In the genomic region with DNA sequence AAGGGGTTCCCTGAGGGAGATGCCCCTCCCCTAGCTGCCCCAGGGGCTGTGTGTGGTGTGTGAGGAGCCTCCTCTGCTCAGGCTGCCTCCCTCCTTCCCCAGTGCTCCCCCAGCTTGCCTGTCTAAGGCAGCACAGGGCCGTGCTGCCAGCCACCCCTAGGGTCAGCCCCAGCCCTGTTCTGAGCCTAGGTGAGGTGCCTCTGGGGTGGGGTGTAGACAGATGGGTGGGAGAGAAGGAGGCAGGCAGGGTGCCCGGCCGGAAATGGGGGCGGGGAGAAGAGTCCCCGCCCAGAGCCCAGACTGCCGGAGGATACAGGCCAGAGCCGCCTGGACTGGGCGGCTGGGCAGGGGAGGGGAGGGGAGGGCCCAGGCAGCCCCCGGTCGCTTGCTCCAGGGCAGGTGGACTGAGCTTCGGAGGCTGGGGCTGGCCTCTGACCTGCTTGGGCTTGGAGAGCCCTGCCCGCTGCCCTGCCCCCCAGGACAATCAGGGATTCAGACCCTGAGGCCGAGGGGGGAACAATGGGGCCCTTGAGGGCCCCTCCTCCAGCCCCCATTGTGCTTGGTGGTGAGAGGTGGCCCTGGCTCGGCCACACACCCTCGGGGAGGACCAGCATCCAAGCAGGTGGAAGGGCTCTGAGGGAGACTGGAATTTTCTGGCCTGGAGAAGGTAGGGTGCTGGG, we compare ENCODE assay signal across 1 cellular context.
TF ChIP-seq lines count a peak whose summit lies in the region.

A gene (plus strand): TSS at position 590 of the 680 bp plus-strand sequence. CDS start 7,829 bp downstream, outside the sequence.

TF ChIP-seq in HepG2, 621 proteins besides CTCF, POLR2A, EP300 and RAD21 (continued from another document):
- TF ChIP-seq, protein P1, sequence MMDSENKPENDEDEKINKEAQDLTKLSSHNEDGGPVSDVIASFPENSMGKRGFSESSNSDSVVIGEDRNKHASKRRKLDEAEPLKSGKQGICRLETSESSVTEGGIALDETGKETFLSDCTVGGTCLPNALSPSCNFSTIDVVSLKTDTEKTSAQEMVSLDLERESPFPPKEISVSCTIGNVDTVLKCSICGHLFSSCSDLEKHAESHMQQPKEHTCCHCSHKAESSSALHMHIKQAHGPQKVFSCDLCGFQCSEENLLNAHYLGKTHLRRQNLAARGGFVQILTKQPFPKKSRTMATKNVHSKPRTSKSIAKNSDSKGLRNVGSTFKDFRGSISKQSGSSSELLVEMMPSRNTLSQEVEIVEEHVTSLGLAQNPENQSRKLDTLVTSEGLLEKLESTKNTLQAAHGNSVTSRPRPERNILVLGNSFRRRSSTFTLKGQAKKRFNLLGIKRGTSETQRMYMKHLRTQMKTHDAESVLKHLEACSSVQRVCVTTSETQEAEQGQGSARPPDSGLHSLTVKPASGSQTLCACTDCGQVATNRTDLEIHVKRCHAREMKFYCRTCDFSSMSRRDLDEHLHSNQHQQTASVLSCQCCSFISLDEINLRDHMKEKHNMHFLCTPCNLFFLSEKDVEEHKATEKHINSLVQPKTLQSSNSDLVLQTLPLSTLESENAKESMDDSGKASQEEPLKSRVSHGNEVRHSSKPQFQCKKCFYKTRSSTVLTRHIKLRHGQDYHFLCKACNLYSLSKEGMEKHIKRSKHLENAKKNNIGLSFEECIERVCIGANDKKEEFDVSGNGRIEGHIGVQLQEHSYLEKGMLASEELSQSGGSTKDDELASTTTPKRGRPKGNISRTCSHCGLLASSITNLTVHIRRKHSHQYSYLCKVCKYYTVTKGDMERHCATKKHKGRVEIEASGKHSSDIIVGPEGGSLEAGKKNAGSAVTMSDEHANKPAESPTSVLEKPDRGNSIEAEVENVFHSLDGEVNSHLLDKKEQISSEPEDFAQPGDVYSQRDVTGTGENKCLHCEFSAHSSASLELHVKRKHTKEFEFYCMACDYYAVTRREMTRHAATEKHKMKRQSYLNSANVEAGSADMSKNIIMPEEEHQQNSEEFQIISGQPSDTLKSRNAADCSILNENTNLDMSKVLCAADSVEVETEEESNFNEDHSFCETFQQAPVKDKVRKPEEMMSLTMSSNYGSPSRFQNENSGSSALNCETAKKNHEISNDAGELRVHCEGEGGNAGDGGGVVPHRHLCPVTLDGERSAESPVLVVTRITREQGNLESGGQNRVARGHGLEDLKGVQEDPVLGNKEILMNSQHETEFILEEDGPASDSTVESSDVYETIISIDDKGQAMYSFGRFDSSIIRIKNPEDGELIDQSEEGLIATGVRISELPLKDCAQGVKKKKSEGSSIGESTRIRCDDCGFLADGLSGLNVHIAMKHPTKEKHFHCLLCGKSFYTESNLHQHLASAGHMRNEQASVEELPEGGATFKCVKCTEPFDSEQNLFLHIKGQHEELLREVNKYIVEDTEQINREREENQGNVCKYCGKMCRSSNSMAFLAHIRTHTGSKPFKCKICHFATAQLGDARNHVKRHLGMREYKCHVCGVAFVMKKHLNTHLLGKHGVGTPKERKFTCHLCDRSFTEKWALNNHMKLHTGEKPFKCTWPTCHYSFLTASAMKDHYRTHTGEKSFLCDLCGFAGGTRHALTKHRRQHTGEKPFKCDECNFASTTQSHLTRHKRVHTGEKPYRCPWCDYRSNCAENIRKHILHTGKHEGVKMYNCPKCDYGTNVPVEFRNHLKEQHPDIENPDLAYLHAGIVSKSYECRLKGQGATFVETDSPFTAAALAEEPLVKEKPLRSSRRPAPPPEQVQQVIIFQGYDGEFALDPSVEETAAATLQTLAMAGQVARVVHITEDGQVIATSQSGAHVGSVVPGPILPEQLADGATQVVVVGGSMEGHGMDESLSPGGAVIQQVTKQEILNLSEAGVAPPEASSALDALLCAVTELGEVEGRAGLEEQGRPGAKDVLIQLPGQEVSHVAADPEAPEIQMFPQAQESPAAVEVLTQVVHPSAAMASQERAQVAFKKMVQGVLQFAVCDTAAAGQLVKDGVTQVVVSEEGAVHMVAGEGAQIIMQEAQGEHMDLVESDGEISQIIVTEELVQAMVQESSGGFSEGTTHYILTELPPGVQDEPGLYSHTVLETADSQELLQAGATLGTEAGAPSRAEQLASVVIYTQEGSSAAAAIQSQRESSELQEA (CRISPR knock-in tag; IDR thresholded peaks at IDR 0.05; ENCODE audit: not compliant biosample characterization), result no peak
- TF ChIP-seq, protein P2, sequence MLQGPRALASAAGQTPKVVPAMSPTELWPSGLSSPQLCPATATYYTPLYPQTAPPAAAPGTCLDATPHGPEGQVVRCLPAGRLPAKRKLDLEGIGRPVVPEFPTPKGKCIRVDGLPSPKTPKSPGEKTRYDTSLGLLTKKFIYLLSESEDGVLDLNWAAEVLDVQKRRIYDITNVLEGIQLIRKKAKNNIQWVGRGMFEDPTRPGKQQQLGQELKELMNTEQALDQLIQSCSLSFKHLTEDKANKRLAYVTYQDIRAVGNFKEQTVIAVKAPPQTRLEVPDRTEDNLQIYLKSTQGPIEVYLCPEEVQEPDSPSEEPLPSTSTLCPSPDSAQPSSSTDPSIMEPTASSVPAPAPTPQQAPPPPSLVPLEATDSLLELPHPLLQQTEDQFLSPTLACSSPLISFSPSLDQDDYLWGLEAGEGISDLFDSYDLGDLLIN (CRISPR knock-in tag; IDR thresholded peaks at IDR 0.05; ENCODE audit: borderline replicate concordance), result no peak
- TF ChIP-seq ASH2L (IDR thresholded peaks at IDR 0.05; ENCODE audit: insufficient read length, low read depth, low read length) (no peak), GLI4 (CRISPR knock-in tag; IDR thresholded peaks at IDR 0.05; ENCODE audit: borderline replicate concordance) (0 out of 2 replicates have a peak, but pooled peaks have one; percentile 47), ZSCAN21 (CRISPR knock-in tag; IDR thresholded peaks at IDR 0.05; ENCODE audit: borderline replicate concordance) (peak; percentile 53), NCOA1 (CRISPR knock-in tag; IDR thresholded peaks at IDR 0.05) (no peak), RXRB (CRISPR knock-in tag; IDR thresholded peaks at IDR 0.05; ENCODE audit: borderline replicate concordance) (no peak), HNRNPLL (IDR thresholded peaks at IDR 0.05; ENCODE audit: low read depth, low read length, poor library complexity, severe bottlenecking) (no peak), REXO4 (CRISPR knock-in tag; IDR thresholded peaks at IDR 0.05; ENCODE audit: borderline replicate concordance) (no peak)
- TF ChIP-seq, protein P3, sequence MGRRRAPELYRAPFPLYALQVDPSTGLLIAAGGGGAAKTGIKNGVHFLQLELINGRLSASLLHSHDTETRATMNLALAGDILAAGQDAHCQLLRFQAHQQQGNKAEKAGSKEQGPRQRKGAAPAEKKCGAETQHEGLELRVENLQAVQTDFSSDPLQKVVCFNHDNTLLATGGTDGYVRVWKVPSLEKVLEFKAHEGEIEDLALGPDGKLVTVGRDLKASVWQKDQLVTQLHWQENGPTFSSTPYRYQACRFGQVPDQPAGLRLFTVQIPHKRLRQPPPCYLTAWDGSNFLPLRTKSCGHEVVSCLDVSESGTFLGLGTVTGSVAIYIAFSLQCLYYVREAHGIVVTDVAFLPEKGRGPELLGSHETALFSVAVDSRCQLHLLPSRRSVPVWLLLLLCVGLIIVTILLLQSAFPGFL (CRISPR knock-in tag; IDR thresholded peaks at IDR 0.05), result no peak
